ENCODE assay signal across 1 cellular context in genomic region chr6:83974409-83975050, GRCh38.
TF ChIP-seq lines count a peak whose summit lies in the region.

No MANE protein-coding gene starts in this region.

TF ChIP-seq in K562, 482 proteins besides CTCF, POLR2A, EP300 and RAD21 (continued from another document and continues in another):
- TF ChIP-seq PHTF2 (CRISPR knock-in tag; IDR thresholded peaks at IDR 0.05) (peak; percentile 72; the same call in 1 of the 2 replicates), RBM15 (IDR thresholded peaks at IDR 0.05; ENCODE audit: insufficient read depth, low read length) (no peak), ZBTB26 (CRISPR knock-in tag; IDR thresholded peaks at IDR 0.05) (peak; percentile 62; the same call in 1 of the 2 replicates), KHSRP (IDR thresholded peaks at IDR 0.05) (peak; percentile 78), ZNF584 (CRISPR knock-in tag; IDR thresholded peaks at IDR 0.05; ENCODE audit: low read depth) (peak; percentile 95), MAFK (IDR thresholded peaks at IDR 0.05; ENCODE audit: low read length) (peak; percentile 56), AFF4 (CRISPR knock-in tag; IDR thresholded peaks at IDR 0.05) (peak; percentile 62; the same call in 1 of the 2 replicates), ATF7 (IDR thresholded peaks at IDR 0.05) (peak; percentile 89), SMARCE1 (IDR thresholded peaks at IDR 0.05) (peak; percentile 99), TCF7L2 (IDR thresholded peaks at IDR 0.05; ENCODE audit: low read depth, low read length) (peak; percentile 60; the same call in 1 of the 2 replicates), HDAC1 (IDR thresholded peaks at IDR 0.05) (peak in 1 of 2 experiments; percentile 93; a peak in 2 of 4 replicates), NUFIP1 (IDR thresholded peaks at IDR 0.05; ENCODE audit: partially characterized antibody) (no peak), RREB1 (CRISPR knock-in tag; IDR thresholded peaks at IDR 0.05) (peak; percentile 95), ZNF197 (CRISPR knock-in tag; IDR thresholded peaks at IDR 0.05; ENCODE audit: low read depth) (peak; percentile 96), ZKSCAN8 (CRISPR knock-in tag; IDR thresholded peaks at IDR 0.05) (peak; percentile 90), ADNP (tag; IDR thresholded peaks at IDR 0.05) (peak; percentile 88), PCBP2 (IDR thresholded peaks at IDR 0.05; ENCODE audit: low read depth, low read length, poor library complexity, severe bottlenecking) (no peak), ZNF696 (CRISPR knock-in tag; conservative IDR thresholded peaks at IDR 0.05) (no peak; the same call in 1 of the 2 replicates), RNF2 (IDR thresholded peaks at IDR 0.05) (peak; percentile 94), LCOR (CRISPR knock-in tag; IDR thresholded peaks at IDR 0.05) (peak; percentile 92), ZFP1 (CRISPR knock-in tag; IDR thresholded peaks at IDR 0.05) (peak; percentile 80), POLR2AphosphoS5 (IDR thresholded peaks at IDR 0.05; ENCODE audit: control insufficient read depth, insufficient read depth, low read depth, low read length) (peak; percentile 94), UBTF (IDR thresholded peaks at IDR 0.05; ENCODE audit: borderline replicate concordance in 1 of 2, low read depth in 2 of 2, low read length in 2 of 2) (0 out of 4 replicates have a peak, but pooled peaks of 1 of the 2 experiments have one; percentile 30), ZNF274 (IDR thresholded peaks at IDR 0.05; ENCODE audit: borderline replicate concordance, low read depth, low read length) (peak; percentile 66; the same call in 1 of the 2 replicates), ELF4 (CRISPR knock-in tag; IDR thresholded peaks at IDR 0.05) (peak; percentile 94), NR2F6 (CRISPR knock-in tag; IDR thresholded peaks at IDR 0.05) (no peak)
- TF ChIP-seq, protein P1, sequence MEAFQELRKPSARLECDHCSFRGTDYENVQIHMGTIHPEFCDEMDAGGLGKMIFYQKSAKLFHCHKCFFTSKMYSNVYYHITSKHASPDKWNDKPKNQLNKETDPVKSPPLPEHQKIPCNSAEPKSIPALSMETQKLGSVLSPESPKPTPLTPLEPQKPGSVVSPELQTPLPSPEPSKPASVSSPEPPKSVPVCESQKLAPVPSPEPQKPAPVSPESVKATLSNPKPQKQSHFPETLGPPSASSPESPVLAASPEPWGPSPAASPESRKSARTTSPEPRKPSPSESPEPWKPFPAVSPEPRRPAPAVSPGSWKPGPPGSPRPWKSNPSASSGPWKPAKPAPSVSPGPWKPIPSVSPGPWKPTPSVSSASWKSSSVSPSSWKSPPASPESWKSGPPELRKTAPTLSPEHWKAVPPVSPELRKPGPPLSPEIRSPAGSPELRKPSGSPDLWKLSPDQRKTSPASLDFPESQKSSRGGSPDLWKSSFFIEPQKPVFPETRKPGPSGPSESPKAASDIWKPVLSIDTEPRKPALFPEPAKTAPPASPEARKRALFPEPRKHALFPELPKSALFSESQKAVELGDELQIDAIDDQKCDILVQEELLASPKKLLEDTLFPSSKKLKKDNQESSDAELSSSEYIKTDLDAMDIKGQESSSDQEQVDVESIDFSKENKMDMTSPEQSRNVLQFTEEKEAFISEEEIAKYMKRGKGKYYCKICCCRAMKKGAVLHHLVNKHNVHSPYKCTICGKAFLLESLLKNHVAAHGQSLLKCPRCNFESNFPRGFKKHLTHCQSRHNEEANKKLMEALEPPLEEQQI (IDR thresholded peaks at IDR 0.05) = peak; percentile 99
- TF ChIP-seq, protein P2, sequence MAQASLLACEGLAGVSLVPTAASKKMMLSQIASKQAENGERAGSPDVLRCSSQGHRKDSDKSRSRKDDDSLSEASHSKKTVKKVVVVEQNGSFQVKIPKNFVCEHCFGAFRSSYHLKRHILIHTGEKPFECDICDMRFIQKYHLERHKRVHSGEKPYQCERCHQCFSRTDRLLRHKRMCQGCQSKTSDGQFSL (CRISPR knock-in tag; IDR thresholded peaks at IDR 0.05) = no peak
- TF ChIP-seq, protein P2 (tag; IDR thresholded peaks at IDR 0.05) = peak in 1 of 2 experiments; percentile 92; a peak in 2 of 4 replicates
- TF ChIP-seq, protein P3, sequence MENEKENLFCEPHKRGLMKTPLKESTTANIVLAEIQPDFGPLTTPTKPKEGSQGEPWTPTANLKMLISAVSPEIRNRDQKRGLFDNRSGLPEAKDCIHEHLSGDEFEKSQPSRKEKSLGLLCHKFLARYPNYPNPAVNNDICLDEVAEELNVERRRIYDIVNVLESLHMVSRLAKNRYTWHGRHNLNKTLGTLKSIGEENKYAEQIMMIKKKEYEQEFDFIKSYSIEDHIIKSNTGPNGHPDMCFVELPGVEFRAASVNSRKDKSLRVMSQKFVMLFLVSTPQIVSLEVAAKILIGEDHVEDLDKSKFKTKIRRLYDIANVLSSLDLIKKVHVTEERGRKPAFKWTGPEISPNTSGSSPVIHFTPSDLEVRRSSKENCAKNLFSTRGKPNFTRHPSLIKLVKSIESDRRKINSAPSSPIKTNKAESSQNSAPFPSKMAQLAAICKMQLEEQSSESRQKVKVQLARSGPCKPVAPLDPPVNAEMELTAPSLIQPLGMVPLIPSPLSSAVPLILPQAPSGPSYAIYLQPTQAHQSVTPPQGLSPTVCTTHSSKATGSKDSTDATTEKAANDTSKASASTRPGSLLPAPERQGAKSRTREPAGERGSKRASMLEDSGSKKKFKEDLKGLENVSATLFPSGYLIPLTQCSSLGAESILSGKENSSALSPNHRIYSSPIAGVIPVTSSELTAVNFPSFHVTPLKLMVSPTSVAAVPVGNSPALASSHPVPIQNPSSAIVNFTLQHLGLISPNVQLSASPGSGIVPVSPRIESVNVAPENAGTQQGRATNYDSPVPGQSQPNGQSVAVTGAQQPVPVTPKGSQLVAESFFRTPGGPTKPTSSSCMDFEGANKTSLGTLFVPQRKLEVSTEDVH (IDR thresholded peaks at IDR 0.05; ENCODE audit: low read depth, partially characterized antibody) = peak; percentile 39
- TF ChIP-seq, protein P4, sequence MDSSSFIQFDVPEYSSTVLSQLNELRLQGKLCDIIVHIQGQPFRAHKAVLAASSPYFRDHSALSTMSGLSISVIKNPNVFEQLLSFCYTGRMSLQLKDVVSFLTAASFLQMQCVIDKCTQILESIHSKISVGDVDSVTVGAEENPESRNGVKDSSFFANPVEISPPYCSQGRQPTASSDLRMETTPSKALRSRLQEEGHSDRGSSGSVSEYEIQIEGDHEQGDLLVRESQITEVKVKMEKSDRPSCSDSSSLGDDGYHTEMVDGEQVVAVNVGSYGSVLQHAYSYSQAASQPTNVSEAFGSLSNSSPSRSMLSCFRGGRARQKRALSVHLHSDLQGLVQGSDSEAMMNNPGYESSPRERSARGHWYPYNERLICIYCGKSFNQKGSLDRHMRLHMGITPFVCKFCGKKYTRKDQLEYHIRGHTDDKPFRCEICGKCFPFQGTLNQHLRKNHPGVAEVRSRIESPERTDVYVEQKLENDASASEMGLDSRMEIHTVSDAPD (CRISPR knock-in tag; IDR thresholded peaks at IDR 0.05) = peak; percentile 57; the same call in 1 of the 2 replicates
- TF ChIP-seq, protein P5, sequence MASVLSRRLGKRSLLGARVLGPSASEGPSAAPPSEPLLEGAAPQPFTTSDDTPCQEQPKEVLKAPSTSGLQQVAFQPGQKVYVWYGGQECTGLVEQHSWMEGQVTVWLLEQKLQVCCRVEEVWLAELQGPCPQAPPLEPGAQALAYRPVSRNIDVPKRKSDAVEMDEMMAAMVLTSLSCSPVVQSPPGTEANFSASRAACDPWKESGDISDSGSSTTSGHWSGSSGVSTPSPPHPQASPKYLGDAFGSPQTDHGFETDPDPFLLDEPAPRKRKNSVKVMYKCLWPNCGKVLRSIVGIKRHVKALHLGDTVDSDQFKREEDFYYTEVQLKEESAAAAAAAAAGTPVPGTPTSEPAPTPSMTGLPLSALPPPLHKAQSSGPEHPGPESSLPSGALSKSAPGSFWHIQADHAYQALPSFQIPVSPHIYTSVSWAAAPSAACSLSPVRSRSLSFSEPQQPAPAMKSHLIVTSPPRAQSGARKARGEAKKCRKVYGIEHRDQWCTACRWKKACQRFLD (CRISPR knock-in tag; IDR thresholded peaks at IDR 0.05) = peak; percentile 98
- TF ChIP-seq, protein P6, sequence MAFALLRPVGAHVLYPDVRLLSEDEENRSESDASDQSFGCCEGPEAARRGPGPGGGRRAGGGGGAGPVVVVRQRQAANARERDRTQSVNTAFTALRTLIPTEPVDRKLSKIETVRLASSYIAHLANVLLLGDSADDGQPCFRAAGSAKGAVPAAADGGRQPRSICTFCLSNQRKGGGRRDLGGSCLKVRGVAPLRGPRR (CRISPR knock-in tag; IDR thresholded peaks at IDR 0.05) = peak; percentile 99
